8 cellular contexts compared by ENCODE assay signal in the genomic region with DNA sequence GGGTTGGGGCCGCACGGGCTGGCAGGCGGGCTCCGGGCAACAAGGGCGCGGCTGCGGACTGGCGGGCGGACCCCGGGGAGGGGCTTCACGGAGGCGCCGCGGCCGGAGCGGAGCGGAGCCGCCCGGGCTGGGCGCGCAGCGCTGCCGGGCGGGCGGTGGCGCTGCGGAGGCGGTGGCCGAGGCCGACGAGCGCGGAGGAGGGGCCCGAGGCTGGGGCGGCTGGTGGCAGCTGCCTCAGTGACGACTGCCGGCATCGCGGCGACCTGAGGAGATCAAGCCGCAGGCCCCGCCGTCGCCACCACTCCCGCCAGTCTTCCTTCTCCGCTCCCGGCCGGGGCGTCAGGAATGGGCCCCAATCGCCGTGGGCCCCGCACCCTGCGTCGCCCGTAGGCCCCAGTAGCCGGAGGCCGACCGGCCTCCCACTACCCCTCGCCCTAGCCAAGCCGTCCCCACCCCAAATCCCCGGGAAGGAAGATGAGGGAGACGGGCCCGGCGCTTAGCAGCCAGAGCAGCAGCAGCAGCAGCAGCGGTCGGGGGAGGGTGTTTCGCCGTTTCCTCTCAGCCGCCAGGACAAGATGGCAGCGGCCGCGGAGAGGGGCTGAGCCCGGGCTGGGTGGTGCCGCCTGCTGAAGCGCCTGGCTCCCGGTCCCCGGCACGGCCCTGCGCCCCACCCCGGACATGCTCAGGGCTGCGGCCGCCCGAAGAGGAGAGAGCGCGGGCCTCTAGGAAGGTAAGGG. TPM values are rescaled to one million over a fixed set of nuclear protein-coding genes. Genes with fewer than 3 reads are reported as not detected.
A peak's percentile ranks its signal among the peaks of the same experiment; 100 is the strongest.
DNase-seq lines count a peak whose midpoint lies in the region; ATAC-seq and TF ChIP-seq lines count a peak whose summit lies in the region.

A gene (plus strand): TSS at position 222 of the 737 bp plus-strand sequence.

- WGBS in tibial nerve, 2 donors: 0% methylated on average over 31 to 40 of the region's 85 CpGs

- no peaks in the 10 kb centered on the region for H3K9me3 Mint-ChIP-seq in activated naive CD8-positive, alpha-beta T cell treated with anti-CD3 and anti-CD28 coated beads, Interleukin-2, amount 50 U/mL, for 24 hours

- no peaks in the 10 kb centered on the region for H3K27me3 Mint-ChIP-seq in activated naive CD8-positive, alpha-beta T cell treated with anti-CD3 and anti-CD28 coated beads, Interleukin-2, amount 50 U/mL, for 24 hours

- peak within 1 kb of the TSS; percentile 93 for H3K4me3 Mint-ChIP-seq in activated naive CD8-positive, alpha-beta T cell treated with anti-CD3 and anti-CD28 coated beads, Interleukin-2, amount 50 U/mL, for 24 hours

- TF ChIP-seq POLR2A in tibial nerve (IDR thresholded peaks at IDR 0.05): peak; percentile 75 to 89

- DNase-seq in GM12864 (ENCODE audit: low read depth): no peak
- no peak for DNase-seq in HFF-Myc (ENCODE audit: extremely low read depth, low read depth)
- peak; percentile 70 for DNase-seq in MV-4-11 (lab: John Stamatoyannopoulos, UW)
- peak; percentile 55 for DNase-seq in T follicular helper cell (ENCODE audit: low read depth)
- DNase-seq in activated naive CD8-positive, alpha-beta T cell treated with anti-CD3 and anti-CD28 coated beads, Interleukin-2, amount 50 U/mL, for 24 hours: peak; percentile 81
- DNase-seq in cardiac muscle cell (ENCODE audit: low read depth in 1 of 2, low spot score in 1 of 2): peak; percentile 88 to 93
- DNase-seq in pons (ENCODE audit: low spot score): peak; percentile 54
- peak; percentile 59 to 66 for DNase-seq in tibial nerve (ENCODE audit: low spot score in 2 of 2)

- H3K4me1 ChIP-seq in cardiac muscle cell (ENCODE audit: low read depth) (peaks cover 7% of the 10 kb centered on the region), tibial nerve (peaks cover 0 to 40% (median 11%) of the 10 kb centered on the region in 4 donors)

- peak; percentile 33 for TF ChIP-seq CTCF in GM12864 (IDR thresholded peaks at IDR 0.05; ENCODE audit: low read depth, low read length, missing control alignments)
- no peak for TF ChIP-seq CTCF in HFF-Myc (IDR thresholded peaks at IDR 0.05; ENCODE audit: low read depth, low read length, missing control alignments)
- peak; percentile 16 for TF ChIP-seq CTCF in cardiac muscle cell (IDR thresholded peaks at IDR 0.05; ENCODE audit: low read depth, low read length)
- peak; percentile 2 to 75 (median 64) for TF ChIP-seq CTCF in tibial nerve (IDR thresholded peaks at IDR 0.05)

- peak; percentile 84 for ATAC-seq in activated naive CD8-positive, alpha-beta T cell treated with anti-CD3 and anti-CD28 coated beads, Interleukin-2, amount 50 U/mL, for 24 hours

- peak within 1 kb of the TSS; percentile 98 for H3K27ac Mint-ChIP-seq in activated naive CD8-positive, alpha-beta T cell treated with anti-CD3 and anti-CD28 coated beads, Interleukin-2, amount 50 U/mL, for 24 hours

- no peaks in the 10 kb centered on the region for H3K27me3 ChIP-seq in cardiac muscle cell
- H3K27me3 ChIP-seq in tibial nerve: no peaks in the 10 kb centered on the region

- H3K9me3 ChIP-seq in cardiac muscle cell (ENCODE audit: low read depth) (no peaks in the 10 kb centered on the region), tibial nerve (no peaks in the 10 kb centered on the region)

- H3K27ac ChIP-seq in cardiac muscle cell: peak within 1 kb of the TSS; percentile 100
- H3K27ac ChIP-seq in tibial nerve: peak within 1 kb of the TSS; percentile 97 to 100 (median 100)

- H3K4me3 ChIP-seq in GM12864 (ENCODE audit: low read depth, low read length) (peak within 1 kb of the TSS; percentile 83), HFF-Myc (replicated peaks; ENCODE audit: low read depth, low read length) (peak within 1 kb of the TSS; percentile 72), cardiac muscle cell (peak within 1 kb of the TSS; percentile 100), tibial nerve (peak within 1 kb of the TSS; percentile 66 to 96 (median 81))

- H3K36me3 Mint-ChIP-seq in activated naive CD8-positive, alpha-beta T cell treated with anti-CD3 and anti-CD28 coated beads, Interleukin-2, amount 50 U/mL, for 24 hours (ENCODE audit: low read depth): peaks cover 5% of the 10 kb centered on the region

- H3K36me3 ChIP-seq in cardiac muscle cell (peaks cover 3% of the 10 kb centered on the region), tibial nerve (no peaks in the 10 kb centered on the region)

- TF ChIP-seq EP300 in tibial nerve (IDR thresholded peaks at IDR 0.05): peak in 1 of 2 donors; percentile 80

- H3K4me1 Mint-ChIP-seq in activated naive CD8-positive, alpha-beta T cell treated with anti-CD3 and anti-CD28 coated beads, Interleukin-2, amount 50 U/mL, for 24 hours: peaks cover 39% of the 10 kb centered on the region

RNA-seq across cellular contexts. Expression of the gene that starts here (rescaled TPM):
- total RNA-seq in cardiac muscle cell (134 and 179 TPM in 2 replicates), tibial nerve (100 to 1,000 TPM; 212 to 302 (median 246) TPM)
- 56.6 and 106 TPM in 2 replicates for polyA plus RNA-seq in cardiac muscle cell

Comparison
In these comparisons a context has a peak if more than half of its experiments do, and no peak if none do; other contexts are left out.
1. DNase-seq: peak in MV-4-11 (single experiment), T follicular helper cell (single experiment), activated naive CD8-positive, alpha-beta T cell treated with anti-CD3 and anti-CD28 coated beads, Interleukin-2, amount 50 U/mL, for 24 hours (single experiment), cardiac muscle cell (2 of 2), pons (single experiment) and tibial nerve (2 of 2); none in GM12864 (single experiment) and HFF-Myc (single experiment).
2. Peak in every context shown above with its lines, with median percentiles within 50 percentile points of each other: H3K4me3 ChIP-seq.